ENCODE assay signal across 16 cellular contexts in the genomic region with DNA sequence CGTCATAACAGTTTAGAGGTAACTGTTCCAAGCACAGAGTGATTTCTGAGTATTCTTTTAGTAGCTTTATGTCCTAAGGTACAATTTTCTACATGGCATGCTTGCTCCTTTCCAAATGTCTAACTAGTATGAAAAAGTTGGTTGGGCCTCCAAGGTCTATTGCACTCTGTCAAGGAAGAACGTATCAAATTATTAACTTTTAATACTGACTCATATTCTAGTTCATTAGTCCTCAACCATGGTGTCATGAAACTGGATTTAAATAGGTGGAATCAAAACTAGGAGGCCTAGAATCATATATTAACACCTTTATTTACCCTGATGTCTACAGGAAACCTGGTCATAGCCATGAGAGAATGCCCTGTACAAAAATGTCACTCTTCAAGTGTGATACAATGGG.
A peak's percentile ranks its signal among the peaks of the same experiment; 100 is the strongest.
DNase-seq lines count a peak whose midpoint lies in the region; ATAC-seq and TF ChIP-seq lines count a peak whose summit lies in the region.
"Had no signal": no experiment of that assay in that cellular context is flagged by ENCODE, and none has a peak within 500 bp of the region (broad histone marks: within the 10 kb centered on the region; RNA-seq: fewer than 3 reads in every experiment).

No MANE protein-coding gene starts in this region.

- H3K9me3 Mint-ChIP-seq in activated naive CD8-positive, alpha-beta T cell treated with anti-CD3 and anti-CD28 coated beads for 36 hours, result no peaks in the 10 kb centered on the region
- H3K9me3 Mint-ChIP-seq: CD4-positive, alpha-beta memory T cell had no signal

- H2BK15ac ChIP-seq in mesenchymal stem cell (ENCODE audit: low read depth, poor library complexity, severe bottlenecking), result no peak overlapping the region

- no peaks in the 10 kb centered on the region for H3K9me3 ChIP-seq in mesenchymal stem cell (ENCODE audit: control insufficient read depth, low read length)
- H3K9me3 ChIP-seq in A673 (ENCODE audit: low read depth, low read length, poor library complexity, severe bottlenecking), result no peaks in the 10 kb centered on the region
- H3K9me3 ChIP-seq: BLaER1 treated with 17β-estradiol and CSF1 and Interleukin-3, amounts not matched to agents 10 nM and 100 nM had no signal

- H3K4ac ChIP-seq in mesenchymal stem cell (ENCODE audit: low read depth in 1 of 2, low read length in 2 of 2), result no peak overlapping the region

- H3K27me3 ChIP-seq in mesenchymal stem cell (ENCODE audit: control insufficient read depth in 1 of 2, insufficient read depth in 1 of 2, low read length in 2 of 2), result no peaks in the 10 kb centered on the region
- H3K27me3 ChIP-seq in A673 (replicated peaks; ENCODE audit: insufficient read depth, low read depth, low read length, poor library complexity), result no peaks in the 10 kb centered on the region
- H3K27me3 ChIP-seq: BLaER1 treated with 17β-estradiol and CSF1 and Interleukin-3, amounts not matched to agents 10 nM and 100 nM had no signal

- no peak for TF ChIP-seq CTCF in A673 (conservative IDR thresholded peaks at IDR 0.05; ENCODE audit: low read depth, low read length)

- intact Hi-C loops in A673 (cut with micrococcal nuclease; ENCODE audit: unreplicated experiment), result no loop called here

- no peak for ATAC-seq in GM21367 (IDR thresholded peaks at IDR 0.05; ENCODE audit: unreplicated experiment)
- ATAC-seq in GM21723 (IDR thresholded peaks at IDR 0.05; ENCODE audit: unreplicated experiment), result no peak
- no peak for ATAC-seq in GM19452 (IDR thresholded peaks at IDR 0.05; ENCODE audit: unreplicated experiment)
- ATAC-seq: HCT116, HepG2 had no signal

- no peak overlapping the region for H3K14ac ChIP-seq in mesenchymal stem cell (ENCODE audit: low read length in 2 of 2)

- peaks cover 42% of the 10 kb centered on the region for H3K4me1 Mint-ChIP-seq in activated naive CD8-positive, alpha-beta T cell treated with anti-CD3 and anti-CD28 coated beads for 36 hours

- no peak overlapping the region for H3K9ac ChIP-seq in mesenchymal stem cell (ENCODE audit: low read length)
- H3K9ac ChIP-seq: BLaER1 treated with 17β-estradiol and CSF1 and Interleukin-3, amounts not matched to agents 10 nM and 100 nM; GM23248 had no signal

- no peak overlapping the region for H2AFZ ChIP-seq in mesenchymal stem cell (ENCODE audit: low read depth, low read length)
- H2AFZ ChIP-seq: GM23248 had no signal

- POLR2A ChIA-PET in A673 (lab: Charles Lee; ENCODE audit: low non-redundant PET), result no interaction called here

- no CpG with 5 or more reads among the region's 2 CpGs for WGBS in mesenchymal stem cell

- peak overlapping the region; percentile 3 for H3K27ac Mint-ChIP-seq in activated naive CD8-positive, alpha-beta T cell treated with anti-CD3 and anti-CD28 coated beads for 36 hours

- no peak overlapping the region for H2BK12ac ChIP-seq in mesenchymal stem cell (ENCODE audit: low read length in 2 of 2)

- H2BK5ac ChIP-seq in mesenchymal stem cell (ENCODE audit: low read depth, low read length, poor library complexity, severe bottlenecking), result no peak overlapping the region

- DNase-seq in Caki2 (ENCODE audit: low read depth) (peak; percentile 52), mesenchymal stem cell (no peak), renal cortical epithelial cell (ENCODE audit: low read depth) (peak; percentile 88), A673 (ENCODE audit: low spot score) (no peak)
- no peak for DNase-seq in activated naive CD8-positive, alpha-beta T cell treated with anti-CD3 and anti-CD28 coated beads for 36 hours
- DNase-seq: CD4-positive, alpha-beta memory T cell; DMS153; DND-41; GDM1; GM23248 had no signal

- no peak overlapping the region for H3K23ac ChIP-seq in mesenchymal stem cell (ENCODE audit: low read length in 2 of 2)

- H4K91ac ChIP-seq in mesenchymal stem cell (ENCODE audit: low read length), result no peak overlapping the region

- BruUV-seq in A673 (replicated peaks; lab: Mats Ljungman, UMichigan), result no TSS peak

- peaks cover 9 to 40% of the 10 kb centered on the region in 2 experiments for H3K36me3 ChIP-seq in mesenchymal stem cell (ENCODE audit: control insufficient read depth in 1 of 2, insufficient read depth in 2 of 2, low read depth in 1 of 2, low read length in 2 of 2)
- H3K36me3 ChIP-seq in A673 (ENCODE audit: insufficient read depth, low read length, poor library complexity, severe bottlenecking), result no peaks in the 10 kb centered on the region

- no peak overlapping the region for H4K8ac ChIP-seq in mesenchymal stem cell (ENCODE audit: low read length)

- H3K4me1 ChIP-seq in mesenchymal stem cell (ENCODE audit: control insufficient read depth, insufficient read depth, low read depth, low read length) (peaks cover 5% of the 10 kb centered on the region), A673 (ENCODE audit: insufficient read depth, low read length, poor library complexity, severe bottlenecking) (no peaks in the 10 kb centered on the region)
- H3K4me1 ChIP-seq: BLaER1 treated with 17β-estradiol and CSF1 and Interleukin-3, amounts not matched to agents 10 nM and 100 nM had no signal

- H3K4me2 ChIP-seq in mesenchymal stem cell (ENCODE audit: low read length, poor library complexity, severe bottlenecking), result no peak overlapping the region
- H3K4me2 ChIP-seq: BLaER1 treated with 17β-estradiol and CSF1 and Interleukin-3, amounts not matched to agents 10 nM and 100 nM had no signal

- in situ Hi-C loops in Caki2 (cut with HindIII; ENCODE audit: low pct_unique_long_range_greater_than_20kb, low sequenced_read_pairs), result no loop called here

- peak overlapping the region; percentile 84 for H3K27ac ChIP-seq in mesenchymal stem cell (ENCODE audit: low read length, poor library complexity, severe bottlenecking)
- H3K27ac ChIP-seq in A673 (ENCODE audit: low read depth, low read length, poor library complexity, severe bottlenecking), result no peak overlapping the region
- H3K27ac ChIP-seq: BLaER1 treated with 17β-estradiol and CSF1 and Interleukin-3, amounts not matched to agents 10 nM and 100 nM; GM23248 had no signal

- peaks cover 25% of the 10 kb centered on the region for H3K36me3 Mint-ChIP-seq in activated naive CD8-positive, alpha-beta T cell treated with anti-CD3 and anti-CD28 coated beads for 36 hours

- H3K27me3 Mint-ChIP-seq in activated naive CD8-positive, alpha-beta T cell treated with anti-CD3 and anti-CD28 coated beads for 36 hours, result no peaks in the 10 kb centered on the region
- H3K27me3 Mint-ChIP-seq: CD4-positive, alpha-beta memory T cell had no signal

- no peak overlapping the region for H3K4me3 ChIP-seq in mesenchymal stem cell (ENCODE audit: insufficient read depth in 1 of 2, low read depth in 1 of 2, low read length in 2 of 2)
- H3K4me3 ChIP-seq in A673 (ENCODE audit: low read depth, low read length, poor library complexity, severe bottlenecking), result no peak overlapping the region
- H3K4me3 ChIP-seq: BLaER1 treated with 17β-estradiol and CSF1 and Interleukin-3, amounts not matched to agents 10 nM and 100 nM; GM23248 had no signal

- H3K18ac ChIP-seq in mesenchymal stem cell (ENCODE audit: low read depth in 1 of 2, low read length in 2 of 2), result no peak overlapping the region

- H2BK120ac ChIP-seq in mesenchymal stem cell (ENCODE audit: low read depth, low read length), result no peak overlapping the region

- CTCF ChIA-PET in A673 (lab: Charles Lee), result no interaction called here

- H3K79me1 ChIP-seq in mesenchymal stem cell (replicated peaks; ENCODE audit: low read length, poor library complexity, severe bottlenecking), result peaks cover 11% of the 10 kb centered on the region

- no peak overlapping the region for H2AK5ac ChIP-seq in mesenchymal stem cell (ENCODE audit: low read length, severe bottlenecking)

- no peak overlapping the region for H3K4me3 Mint-ChIP-seq in activated naive CD8-positive, alpha-beta T cell treated with anti-CD3 and anti-CD28 coated beads for 36 hours
- H3K4me3 Mint-ChIP-seq: CD4-positive, alpha-beta memory T cell had no signal

Comparison
In these comparisons a context has a peak if more than half of its experiments do, and no peak if none do; other contexts are left out.
1. DNase-seq: peak in Caki2 (single experiment) and renal cortical epithelial cell (single experiment); none in activated naive CD8-positive, alpha-beta T cell treated with anti-CD3 and anti-CD28 coated beads for 36 hours (single experiment), mesenchymal stem cell (single experiment) and A673 (single experiment).